Comparison of ENCODE assay signal across 16 cellular contexts in the genomic region with DNA sequence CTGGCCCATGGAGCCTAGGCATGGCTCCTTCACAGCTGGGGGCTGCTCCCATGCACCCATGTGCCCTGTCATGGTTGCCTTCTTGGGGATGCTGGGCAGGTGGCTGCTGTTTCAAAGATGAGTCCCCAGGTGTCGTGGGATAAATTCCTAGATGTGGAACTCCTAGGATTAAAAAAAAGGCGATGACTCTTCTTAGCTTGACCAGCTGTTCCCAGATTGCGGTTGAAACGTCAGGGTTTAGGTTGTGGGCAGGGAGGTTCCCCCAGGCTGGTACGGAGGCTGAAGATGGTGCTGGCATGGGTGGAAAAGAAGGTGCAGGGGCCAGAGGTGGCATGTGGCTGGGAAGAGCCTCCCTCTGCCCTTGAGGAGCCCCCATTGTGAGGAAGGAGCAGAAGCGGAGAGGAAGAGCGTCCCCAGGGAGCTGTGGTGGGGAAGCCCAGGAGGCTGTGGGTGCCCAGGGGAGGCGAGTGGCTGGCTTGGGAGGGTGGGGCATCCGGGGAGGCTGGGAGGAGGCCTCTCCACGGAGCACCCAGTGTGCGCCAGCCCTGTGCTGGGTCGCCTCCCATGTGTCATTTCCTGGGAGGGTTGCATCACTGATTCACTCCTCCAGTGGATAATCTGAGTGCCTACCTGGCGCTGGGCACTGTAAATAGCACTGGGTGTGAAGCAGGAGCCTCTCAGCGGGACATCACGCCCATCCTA. TPM values are rescaled to one million over a fixed set of nuclear protein-coding genes. Genes with fewer than 3 reads are reported as not detected.
DNase-seq lines count a peak whose midpoint lies in the region; ATAC-seq and TF ChIP-seq lines count a peak whose summit lies in the region.
"Had no signal": no experiment of that assay in that cellular context is flagged by ENCODE, and none has a peak within 500 bp of the region (broad histone marks: within the 10 kb centered on the region; RNA-seq: fewer than 3 reads in every experiment).

No MANE protein-coding gene starts in this region.

- ATAC-seq in HCT116 (no peak), RWPE2 (ENCODE audit: low read depth) (peak; percentile 56), mucosa of descending colon (peak; percentile 25), HG03521 (IDR thresholded peaks at IDR 0.05; ENCODE audit: unreplicated experiment) (no peak), HG03108 (IDR thresholded peaks at IDR 0.05; ENCODE audit: unreplicated experiment) (no peak)

- H3K9me3 ChIP-seq in HCT116 (ENCODE audit: control insufficient read depth in 1 of 2, insufficient read depth in 1 of 2, low read depth in 1 of 2, low read length in 2 of 2) (no peaks in the 10 kb centered on the region), RWPE2 (ENCODE audit: severe bottlenecking) (no peaks in the 10 kb centered on the region), mucosa of descending colon (no peaks in the 10 kb centered on the region)
- H3K9me3 ChIP-seq: esophagus muscularis mucosa, psoas muscle, suprapubic skin had no signal

- BruUV-seq in HCT116 (replicated peaks; lab: Mats Ljungman, UMichigan), result no TSS peak

- TF ChIP-seq CTCF in HCT116 (IDR thresholded peaks at IDR 0.05 in 2 of 3, conservative IDR thresholded peaks at IDR 0.05 in 1 of 3; ENCODE audit: borderline replicate concordance in 1 of 3, insufficient read depth in 1 of 3, low read depth in 2 of 3, low read length in 2 of 3) (no peak), RWPE2 (IDR thresholded peaks at IDR 0.05; ENCODE audit: poor library complexity, severe bottlenecking) (no peak), mucosa of descending colon (IDR thresholded peaks at IDR 0.05) (no peak)

- RAD21 ChIA-PET in HCT116 (lab: Charles Lee; ENCODE audit: low non-redundant PET in 1 of 2, low total read pairs in 2 of 2, uncharacterized antibody in 2 of 2, unreplicated experiment in 2 of 2), result no interaction called here

- CTCF ChIA-PET in HCT116 (lab: Charles Lee), result no interaction called here

- no peak overlapping the region for H3K27ac ChIP-seq in HCT116 (ENCODE audit: low read depth, low read length)
- H3K27ac ChIP-seq in RWPE2 (ENCODE audit: poor library complexity, severe bottlenecking), result no peak overlapping the region
- H3K27ac ChIP-seq: esophagus muscularis mucosa, suprapubic skin had no signal

- intact Hi-C loops in HCT116 (cut with micrococcal nuclease), result no loop called here
- intact Hi-C loops in mucosa of descending colon (cut with DNase I, micrococcal nuclease), result no loop called here

- H2AFZ ChIP-seq in HCT116 (ENCODE audit: low read depth, low read length, poor library complexity, severe bottlenecking), result no peak overlapping the region

- H3K36me3 ChIP-seq in HCT116 (ENCODE audit: control insufficient read depth in 1 of 2, insufficient read depth in 2 of 2, low read length in 2 of 2) (no peaks in the 10 kb centered on the region), RWPE2 (ENCODE audit: low read depth) (no peaks in the 10 kb centered on the region), mucosa of descending colon (ENCODE audit: low read depth) (no peaks in the 10 kb centered on the region)
- H3K36me3 ChIP-seq: esophagus muscularis mucosa, suprapubic skin had no signal

- DNase-seq in EL, result peak; percentile 14
- no peak for DNase-seq in HCT116 (ENCODE audit: low read depth, low spot score)
- no peak for DNase-seq in RWPE2 (ENCODE audit: low spot score)
- DNase-seq in mucosa of descending colon, result no peak
- DNase-seq in DMS153 (lab: John Stamatoyannopoulos, UW), result no peak
- DNase-seq: activated effector memory CD4-positive, alpha-beta T cell treated with anti-CD3 and anti-CD28 coated beads, Interleukin-2, amount 50 U/mL, for 16 hours; aorta; CD4-positive, CD25-positive, alpha-beta regulatory T cell; dermis blood vessel endothelial cell; hippocampal formation; NCI-H187 treated with DMSO at 0.1 percent for 48 hours; psoas muscle had no signal

- no peak for TF ChIP-seq POLR2A in HCT116 (IDR thresholded peaks at IDR 0.05; ENCODE audit: borderline replicate concordance, extremely low read depth, insufficient read depth, insufficient read length)

- no peaks in the 10 kb centered on the region for H4K20me1 ChIP-seq in HCT116 (ENCODE audit: insufficient read depth)

- POLR2A ChIA-PET in HCT116 (lab: Charles Lee), result no interaction called here

- H3K4me1 ChIP-seq in HCT116 (ENCODE audit: control insufficient read depth in 1 of 2, insufficient read depth in 2 of 2, low read length in 2 of 2) (peaks cover 0 to 9% of the 10 kb centered on the region in 2 experiments; a peak in 1 of 4 replicates), RWPE2 (ENCODE audit: insufficient read depth, poor library complexity, severe bottlenecking) (peaks cover 3% of the 10 kb centered on the region), mucosa of descending colon (ENCODE audit: low read depth) (no peaks in the 10 kb centered on the region)

- H3K79me2 ChIP-seq in HCT116 (ENCODE audit: insufficient read depth, low read length), result no peaks in the 10 kb centered on the region

- H3K27me3 ChIP-seq in HCT116 (ENCODE audit: insufficient read depth, low read length), result no peaks in the 10 kb centered on the region
- no peaks in the 10 kb centered on the region for H3K27me3 ChIP-seq in RWPE2 (ENCODE audit: insufficient read depth, poor library complexity, severe bottlenecking)
- H3K27me3 ChIP-seq: esophagus muscularis mucosa had no signal

- H3K4me3 ChIP-seq in HCT116 (replicated peaks in 1 of 2; ENCODE audit: low read depth in 1 of 2, low read length in 2 of 2) (no peak overlapping the region), RWPE2 (ENCODE audit: severe bottlenecking) (no peak overlapping the region), mucosa of descending colon (no peak overlapping the region)
- H3K4me3 ChIP-seq: esophagus muscularis mucosa, psoas muscle, suprapubic skin had no signal

- no peak overlapping the region for H3K4me2 ChIP-seq in HCT116 (ENCODE audit: low read length)

- no peak for TF ChIP-seq RAD21 in HCT116 (IDR thresholded peaks at IDR 0.05; ENCODE audit: low read depth)

- no peak overlapping the region for H3K9ac ChIP-seq in HCT116 (ENCODE audit: low read length)

- H3K9me2 ChIP-seq in HCT116 (ENCODE audit: insufficient read depth), result no peaks in the 10 kb centered on the region

TF ChIP-seq in HCT116, 20 proteins besides CTCF, POLR2A, EP300 and RAD21:
- 0 out of 2 replicates have a peak, but pooled peaks have one; percentile 25 for TF ChIP-seq CBX3 (IDR thresholded peaks at IDR 0.05; ENCODE audit: low read depth)
- TF ChIP-seq, protein P1, sequence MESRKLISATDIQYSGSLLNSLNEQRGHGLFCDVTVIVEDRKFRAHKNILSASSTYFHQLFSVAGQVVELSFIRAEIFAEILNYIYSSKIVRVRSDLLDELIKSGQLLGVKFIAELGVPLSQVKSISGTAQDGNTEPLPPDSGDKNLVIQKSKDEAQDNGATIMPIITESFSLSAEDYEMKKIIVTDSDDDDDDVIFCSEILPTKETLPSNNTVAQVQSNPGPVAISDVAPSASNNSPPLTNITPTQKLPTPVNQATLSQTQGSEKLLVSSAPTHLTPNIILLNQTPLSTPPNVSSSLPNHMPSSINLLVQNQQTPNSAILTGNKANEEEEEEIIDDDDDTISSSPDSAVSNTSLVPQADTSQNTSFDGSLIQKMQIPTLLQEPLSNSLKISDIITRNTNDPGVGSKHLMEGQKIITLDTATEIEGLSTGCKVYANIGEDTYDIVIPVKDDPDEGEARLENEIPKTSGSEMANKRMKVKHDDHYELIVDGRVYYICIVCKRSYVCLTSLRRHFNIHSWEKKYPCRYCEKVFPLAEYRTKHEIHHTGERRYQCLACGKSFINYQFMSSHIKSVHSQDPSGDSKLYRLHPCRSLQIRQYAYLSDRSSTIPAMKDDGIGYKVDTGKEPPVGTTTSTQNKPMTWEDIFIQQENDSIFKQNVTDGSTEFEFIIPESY (IDR thresholded peaks at IDR 0.05; ENCODE audit: extremely low read depth, insufficient replicate concordance, low read length), result no peak

RNA-seq across cellular contexts. Expression of a gene that starts 7.5 kb away (rescaled TPM):
- total RNA-seq in HCT116 (2021; ENCODE audit: unreplicated experiment) (5.8 TPM), mucosa of descending colon (1 to 10 TPM in 2 of 3 donors, under 1 TPM in 1; 0.67 to 1.9 (median 1.1) TPM)
- polyA plus RNA-seq in HCT116 (2012), result 4.2 and 5.1 TPM in 2 replicates
- polyA plus RNA-seq: CD4-positive, CD25-positive, alpha-beta regulatory T cell had no signal

Comparison
In these comparisons a context has a peak if more than half of its experiments do, and no peak if none do; other contexts are left out.
1. ATAC-seq: peak in RWPE2 (single experiment) and mucosa of descending colon (single experiment); none in HCT116 (single experiment), HG03521 (single experiment) and HG03108 (single experiment).